In the genomic region with DNA sequence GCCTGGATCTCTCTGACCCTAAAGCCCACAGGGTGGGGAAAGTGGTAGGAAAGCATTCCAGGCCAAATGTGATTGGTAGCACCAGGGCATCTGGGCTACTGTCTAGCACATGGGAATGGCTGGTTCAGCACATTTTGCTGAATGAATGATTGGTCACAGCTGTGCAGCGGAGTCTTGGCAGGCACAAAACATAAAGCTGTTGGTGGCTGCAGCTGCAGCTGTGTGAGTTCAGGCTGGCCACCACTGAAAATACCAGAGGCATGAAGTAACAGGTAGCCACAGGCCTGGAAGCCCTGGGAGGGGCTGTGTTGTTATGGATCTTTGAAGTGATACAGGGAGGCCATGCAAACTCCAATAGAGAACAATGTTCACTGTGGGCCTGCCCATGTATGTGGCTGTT, we compare ENCODE assay signal across 8 cellular contexts.
DNase-seq lines count a peak whose midpoint lies in the region; ATAC-seq and TF ChIP-seq lines count a peak whose summit lies in the region.

No MANE protein-coding gene starts in this region.

- BruUV-seq in mammary epithelial cell (replicated peaks; lab: Mats Ljungman, UMichigan), result no TSS peak

- H3K36me3 ChIP-seq in mammary epithelial cell (ENCODE audit: insufficient read depth, low read length), result no peaks in the 10 kb centered on the region

- H3K79me2 ChIP-seq in mammary epithelial cell (ENCODE audit: insufficient read depth, low read length), result no peaks in the 10 kb centered on the region

- in situ Hi-C loops in mammary epithelial cell (cut with MboI; ENCODE audit: low sequenced_read_pairs in 2 of 2), result loop anchor here in 1 of 2 donors (5.0 to 25.0 kb wide), 4 partner anchors 345 to 840 kb away; a partner anchor contains a TSS

- H2AFZ ChIP-seq in mammary epithelial cell (ENCODE audit: low read depth, low read length), result peak overlapping the region; percentile 68

- H4K20me1 ChIP-seq in mammary epithelial cell (ENCODE audit: insufficient read depth, low read length), result no peaks in the 10 kb centered on the region

- H3K4me1 Mint-ChIP-seq in type B pancreatic cell (ENCODE audit: unreplicated experiment), result peaks cover 31% of the 10 kb centered on the region
- H3K4me1 Mint-ChIP-seq in stimulated activated naive CD8-positive, alpha-beta T cell treated with anti-CD3 and anti-CD28 coated beads, Interleukin-15, amount 100 ng/mL, for 72 hours, result no peaks in the 10 kb centered on the region

- no peaks in the 10 kb centered on the region for H3K9me3 ChIP-seq in mammary epithelial cell (replicated peaks; ENCODE audit: insufficient read depth, low read length)

- no peaks in the 10 kb centered on the region for H3K36me3 Mint-ChIP-seq in type B pancreatic cell

- DNase-seq in NCI-H748 (lab: John Stamatoyannopoulos, UW; ENCODE audit: unreplicated experiment), result peak; percentile 7
- DNase-seq in NCI-H748 treated with DMSO at 0.1 percent for 48 hours (lab: John Stamatoyannopoulos, UW), result no peak
- DNase-seq in mammary epithelial cell, result peak; percentile 87
- peak; percentile 81 for DNase-seq in iris pigment epithelial cell (ENCODE audit: low read depth)
- no peak for DNase-seq in type B pancreatic cell (ENCODE audit: extremely low spot score, unreplicated experiment)
- DNase-seq in NCI-H446 (lab: John Stamatoyannopoulos, UW), result no peak
- no peak for DNase-seq in stimulated activated naive CD8-positive, alpha-beta T cell treated with anti-CD3 and anti-CD28 coated beads, Interleukin-15, amount 100 ng/mL, for 72 hours

- TF ChIP-seq CTCF in mammary epithelial cell (conservative IDR thresholded peaks at IDR 0.05 in 1 of 2, IDR thresholded peaks at IDR 0.05 in 1 of 2; ENCODE audit: extremely low read depth in 1 of 2, insufficient read depth in 1 of 2, low read depth in 1 of 2, low read length in 2 of 2) (no peak), type B pancreatic cell (conservative IDR thresholded peaks at IDR 0.05) (no peak)

- peak overlapping the region; percentile 86 for H3K27ac Mint-ChIP-seq in type B pancreatic cell
- H3K27ac Mint-ChIP-seq in stimulated activated naive CD8-positive, alpha-beta T cell treated with anti-CD3 and anti-CD28 coated beads, Interleukin-15, amount 100 ng/mL, for 72 hours, result no peak overlapping the region

- peak overlapping the region; percentile 64 for H3K9ac ChIP-seq in mammary epithelial cell (ENCODE audit: insufficient read depth, low read length)

- intact Hi-C loops in mammary epithelial cell (cut with micrococcal nuclease), result loop anchor here (1.0 kb wide), 2 partner anchors 18 to 346 kb away; a partner anchor contains a TSS

- dilution Hi-C loops in mammary epithelial cell (cut with HindIII; ENCODE audit: low sequenced_read_pairs), result loop anchor here (25.0 kb wide), 1 partner anchor 665 kb away; no protein-coding TSS in a partner anchor

- ATAC-seq in stimulated activated naive CD8-positive, alpha-beta T cell treated with anti-CD3 and anti-CD28 coated beads, Interleukin-15, amount 100 ng/mL, for 72 hours, result no peak
- ATAC-seq in HG03139 (IDR thresholded peaks at IDR 0.05; ENCODE audit: unreplicated experiment), result no peak

- H3K27ac ChIP-seq in mammary epithelial cell (ENCODE audit: insufficient read depth, low read depth, low read length), result peak overlapping the region; percentile 83

- CTCF ChIA-PET in mammary epithelial cell (lab: Charles Lee; ENCODE audit: low non-redundant PET), result no interaction called here

- peak overlapping the region; percentile 56 for H3K4me2 ChIP-seq in mammary epithelial cell (ENCODE audit: insufficient read depth, low read depth, low read length)

- H3K9me3 Mint-ChIP-seq in type B pancreatic cell, result no peaks in the 10 kb centered on the region
- no peaks in the 10 kb centered on the region for H3K9me3 Mint-ChIP-seq in stimulated activated naive CD8-positive, alpha-beta T cell treated with anti-CD3 and anti-CD28 coated beads, Interleukin-15, amount 100 ng/mL, for 72 hours

- H3K4me3 ChIP-seq in mammary epithelial cell (replicated peaks in 1 of 3; ENCODE audit: insufficient read depth in 1 of 3, low read depth in 2 of 3, low read length in 3 of 3), result no peak overlapping the region

- H3K27me3 ChIP-seq in mammary epithelial cell (ENCODE audit: insufficient read depth, low read length), result no peaks in the 10 kb centered on the region

- no peak overlapping the region for H3K4me3 Mint-ChIP-seq in type B pancreatic cell
- H3K4me3 Mint-ChIP-seq in stimulated activated naive CD8-positive, alpha-beta T cell treated with anti-CD3 and anti-CD28 coated beads, Interleukin-15, amount 100 ng/mL, for 72 hours, result no peak overlapping the region

- WGBS in mammary epithelial cell (ENCODE audit: low coverage, missing lambda C conversion rate), result 0% methylated on average over 1 of the region's 1 CpG

- no peaks in the 10 kb centered on the region for H3K27me3 Mint-ChIP-seq in type B pancreatic cell
- H3K27me3 Mint-ChIP-seq in stimulated activated naive CD8-positive, alpha-beta T cell treated with anti-CD3 and anti-CD28 coated beads, Interleukin-15, amount 100 ng/mL, for 72 hours, result no peaks in the 10 kb centered on the region

- H3K4me1 ChIP-seq in mammary epithelial cell (ENCODE audit: insufficient read depth, low read length), result peaks cover 34% of the 10 kb centered on the region

Comparison
In these comparisons a context has a peak if more than half of its experiments do, and no peak if none do; other contexts are left out.
1. DNase-seq: peak in NCI-H748 (single experiment), mammary epithelial cell (single experiment) and iris pigment epithelial cell (single experiment); none in NCI-H748 treated with DMSO at 0.1 percent for 48 hours (single experiment), type B pancreatic cell (single experiment), NCI-H446 (0 of 2) and stimulated activated naive CD8-positive, alpha-beta T cell treated with anti-CD3 and anti-CD28 coated beads, Interleukin-15, amount 100 ng/mL, for 72 hours (0 of 2).